9 cellular contexts compared by ENCODE assay signal in the genomic region with DNA sequence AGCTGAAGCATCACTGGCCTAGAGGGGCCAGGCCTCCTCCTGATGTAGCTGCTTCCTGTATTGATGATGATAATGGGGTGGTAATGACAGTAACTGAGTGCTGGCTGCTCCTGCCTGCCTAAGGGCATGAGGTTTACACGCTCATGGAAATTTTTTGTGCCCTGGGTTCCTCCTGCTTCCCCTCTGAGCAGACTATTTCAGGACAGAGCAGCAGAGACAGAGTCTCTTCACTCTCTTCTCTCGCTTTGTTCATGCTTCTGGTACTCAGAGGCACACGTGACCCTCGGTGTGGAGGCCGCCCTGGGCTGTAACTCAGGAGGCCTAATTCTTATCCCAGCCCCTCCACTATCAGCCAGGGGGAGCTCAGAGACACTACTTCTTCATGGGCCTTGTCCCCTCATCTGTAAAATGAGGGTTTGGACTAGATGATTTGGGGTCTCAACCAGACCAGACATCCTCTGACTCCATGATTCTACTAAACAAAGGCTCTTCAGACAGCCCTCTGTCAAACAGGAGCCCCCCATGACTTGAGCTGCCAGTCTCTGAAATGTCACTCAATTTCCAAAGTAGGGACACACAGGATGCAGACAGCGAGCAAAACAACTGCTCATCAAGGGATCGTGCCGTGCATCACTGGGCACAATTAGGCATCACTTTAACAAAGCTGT. TPM values are rescaled to one million over a fixed set of nuclear protein-coding genes. Genes with fewer than 3 reads are reported as not detected.
DNase-seq lines count a peak whose midpoint lies in the region; ATAC-seq and TF ChIP-seq lines count a peak whose summit lies in the region.
"Had no signal": no experiment of that assay in that cellular context is flagged by ENCODE, and none has a peak within 500 bp of the region (broad histone marks: within the 10 kb centered on the region; RNA-seq: fewer than 3 reads in every experiment).

No MANE protein-coding gene starts in this region.

- H3K27ac ChIP-seq in osteoblast (ENCODE audit: low read depth, low read length) = no peak overlapping the region

- H3K27me3 ChIP-seq in osteoblast (ENCODE audit: insufficient read depth, low read length) (no peaks in the 10 kb centered on the region), H7 (ENCODE audit: control insufficient read depth, insufficient read depth, low read length) (no peaks in the 10 kb centered on the region)

- no peaks in the 10 kb centered on the region for H4K20me1 ChIP-seq in osteoblast (ENCODE audit: insufficient read depth, low read length)

- no peaks in the 10 kb centered on the region for H3K79me2 ChIP-seq in osteoblast (ENCODE audit: insufficient read depth, low read length)

- H3K9me3 Mint-ChIP-seq in WTC11 = no peaks in the 10 kb centered on the region
- no peaks in the 10 kb centered on the region for H3K9me3 Mint-ChIP-seq in activated naive CD4-positive, alpha-beta T cell treated with anti-CD3 and anti-CD28 coated beads for 36 hours

- ATAC-seq in GM21825 (IDR thresholded peaks at IDR 0.05; ENCODE audit: unreplicated experiment) (peak; percentile 11), WTC11 (0 out of 2 replicates have a peak, but pooled peaks have one; percentile 25)

- H3K27ac Mint-ChIP-seq in WTC11 = no peak overlapping the region
- H3K27ac Mint-ChIP-seq in activated naive CD4-positive, alpha-beta T cell treated with anti-CD3 and anti-CD28 coated beads for 36 hours = no peak overlapping the region

- POLR2A ChIA-PET in WTC11 (lab: Charles Lee) = no interaction called here

- intact Hi-C loops in activated naive CD4-positive, alpha-beta T cell treated with anti-CD3 and anti-CD28 coated beads for 36 hours (cut with micrococcal nuclease) = loop anchor here (2.0 kb wide), 1 partner anchor 82 kb away; no protein-coding TSS in a partner anchor

- H3K4me1 Mint-ChIP-seq in WTC11 = peaks cover 11% of the 10 kb centered on the region
- H3K4me1 Mint-ChIP-seq in activated naive CD4-positive, alpha-beta T cell treated with anti-CD3 and anti-CD28 coated beads for 36 hours (ENCODE audit: low read depth) = peaks cover 21% of the 10 kb centered on the region

- H3K4me3 ChIP-seq in GM12875 (ENCODE audit: low read depth, low read length) = peak overlapping the region; percentile 27
- no peak overlapping the region for H3K4me3 ChIP-seq in osteoblast (ENCODE audit: insufficient read depth, low read length)
- H3K4me3 ChIP-seq in H7 (ENCODE audit: insufficient read depth, low read depth, low read length) = no peak overlapping the region

- CTCF ChIA-PET in WTC11 (lab: Charles Lee) = interaction anchor here (1.0 to 3.8 kb wide), 9 partner anchors 9 to 248 kb away, joined by 3 to 38 read pairs (median 4); no protein-coding TSS in a partner anchor
- CTCF ChIA-PET in activated naive CD4-positive, alpha-beta T cell treated with anti-CD3 and anti-CD28 coated beads for 36 hours (lab: Charles Lee) = interaction anchor here (0.8 to 3.4 kb wide), 7 partner anchors 9 to 133 kb away, joined by 3 to 21 read pairs (median 4); no protein-coding TSS in a partner anchor

- no peaks in the 10 kb centered on the region for H3K36me3 ChIP-seq in osteoblast (ENCODE audit: insufficient read depth, low read length)
- no peaks in the 10 kb centered on the region for H3K36me3 ChIP-seq in H7 (replicated peaks; ENCODE audit: control insufficient read depth, insufficient read depth, low read length)

- H3K4me1 ChIP-seq in osteoblast (ENCODE audit: insufficient read depth, low read length) = peaks cover 7% of the 10 kb centered on the region

- H2AFZ ChIP-seq in osteoblast (ENCODE audit: low read length) = peak overlapping the region; percentile 37

- TF ChIP-seq CTCF in GM12875 (IDR thresholded peaks at IDR 0.05; ENCODE audit: borderline replicate concordance, insufficient read depth, low read depth, low read length) (no peak), WTC11 (IDR thresholded peaks at IDR 0.05) (no peak), osteoblast (IDR thresholded peaks at IDR 0.05; ENCODE audit: extremely low read depth, low read depth, low read length) (no peak)

- DNase-seq in WTC11 (ENCODE audit: low spot score) (no peak), osteoblast (ENCODE audit: insufficient read length, low spot score, missing footprints) (no peak), H7 (no peak)
- no peak for DNase-seq in activated naive CD4-positive, alpha-beta T cell treated with anti-CD3 and anti-CD28 coated beads for 36 hours
- DNase-seq in activated CD4-positive, alpha-beta T cell treated with anti-CD3 and anti-CD28 coated beads, Interleukin-2, amount 50 U/mL, for 48 hours = no peak
- DNase-seq: activated effector memory CD4-positive, alpha-beta T cell treated with Interleukin-2 at 50 U/mL for 16 hours; NCI-H1930 had no signal

- no peak overlapping the region for H3K4me2 ChIP-seq in osteoblast (ENCODE audit: insufficient read depth, low read length)

- H3K4me3 Mint-ChIP-seq in WTC11 = no peak overlapping the region
- no peak overlapping the region for H3K4me3 Mint-ChIP-seq in activated naive CD4-positive, alpha-beta T cell treated with anti-CD3 and anti-CD28 coated beads for 36 hours

- H3K9me3 ChIP-seq in osteoblast (ENCODE audit: low read depth, low read length) = no peaks in the 10 kb centered on the region

- H3K27me3 Mint-ChIP-seq in WTC11 (ENCODE audit: low read depth) = no peaks in the 10 kb centered on the region
- no peaks in the 10 kb centered on the region for H3K27me3 Mint-ChIP-seq in activated naive CD4-positive, alpha-beta T cell treated with anti-CD3 and anti-CD28 coated beads for 36 hours (ENCODE audit: low read depth)

- no peaks in the 10 kb centered on the region for H3K36me3 Mint-ChIP-seq in WTC11
- no peaks in the 10 kb centered on the region for H3K36me3 Mint-ChIP-seq in activated naive CD4-positive, alpha-beta T cell treated with anti-CD3 and anti-CD28 coated beads for 36 hours (ENCODE audit: low read depth)

TF ChIP-seq in WTC11, 78 proteins besides CTCF, POLR2A, EP300 and RAD21 (continues in another document):
- TF ChIP-seq GRHL2 (CRISPR knock-in tag; IDR thresholded peaks at IDR 0.05; ENCODE audit: insufficient replicate concordance, severe bottlenecking) (no peak), IRF2 (CRISPR knock-in tag; IDR thresholded peaks at IDR 0.05; ENCODE audit: borderline replicate concordance, low read depth) (no peak), FOXP1 (CRISPR knock-in tag; IDR thresholded peaks at IDR 0.05; ENCODE audit: borderline replicate concordance) (no peak)
- TF ChIP-seq, protein P1, sequence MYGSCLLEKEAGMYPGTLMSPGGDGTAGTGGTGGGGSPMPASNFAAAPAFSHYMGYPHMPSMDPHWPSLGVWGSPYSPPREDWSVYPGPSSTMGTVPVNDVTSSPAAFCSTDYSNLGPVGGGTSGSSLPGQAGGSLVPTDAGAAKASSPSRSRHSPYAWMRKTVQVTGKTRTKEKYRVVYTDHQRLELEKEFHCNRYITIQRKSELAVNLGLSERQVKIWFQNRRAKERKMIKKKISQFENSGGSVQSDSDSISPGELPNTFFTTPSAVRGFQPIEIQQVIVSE (CRISPR knock-in tag; IDR thresholded peaks at IDR 0.05; ENCODE audit: borderline replicate concordance) = no peak
- TF ChIP-seq, protein P2, sequence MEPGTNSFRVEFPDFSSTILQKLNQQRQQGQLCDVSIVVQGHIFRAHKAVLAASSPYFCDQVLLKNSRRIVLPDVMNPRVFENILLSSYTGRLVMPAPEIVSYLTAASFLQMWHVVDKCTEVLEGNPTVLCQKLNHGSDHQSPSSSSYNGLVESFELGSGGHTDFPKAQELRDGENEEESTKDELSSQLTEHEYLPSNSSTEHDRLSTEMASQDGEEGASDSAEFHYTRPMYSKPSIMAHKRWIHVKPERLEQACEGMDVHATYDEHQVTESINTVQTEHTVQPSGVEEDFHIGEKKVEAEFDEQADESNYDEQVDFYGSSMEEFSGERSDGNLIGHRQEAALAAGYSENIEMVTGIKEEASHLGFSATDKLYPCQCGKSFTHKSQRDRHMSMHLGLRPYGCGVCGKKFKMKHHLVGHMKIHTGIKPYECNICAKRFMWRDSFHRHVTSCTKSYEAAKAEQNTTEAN (CRISPR knock-in tag; IDR thresholded peaks at IDR 0.05) = no peak
- TF ChIP-seq, protein P3, sequence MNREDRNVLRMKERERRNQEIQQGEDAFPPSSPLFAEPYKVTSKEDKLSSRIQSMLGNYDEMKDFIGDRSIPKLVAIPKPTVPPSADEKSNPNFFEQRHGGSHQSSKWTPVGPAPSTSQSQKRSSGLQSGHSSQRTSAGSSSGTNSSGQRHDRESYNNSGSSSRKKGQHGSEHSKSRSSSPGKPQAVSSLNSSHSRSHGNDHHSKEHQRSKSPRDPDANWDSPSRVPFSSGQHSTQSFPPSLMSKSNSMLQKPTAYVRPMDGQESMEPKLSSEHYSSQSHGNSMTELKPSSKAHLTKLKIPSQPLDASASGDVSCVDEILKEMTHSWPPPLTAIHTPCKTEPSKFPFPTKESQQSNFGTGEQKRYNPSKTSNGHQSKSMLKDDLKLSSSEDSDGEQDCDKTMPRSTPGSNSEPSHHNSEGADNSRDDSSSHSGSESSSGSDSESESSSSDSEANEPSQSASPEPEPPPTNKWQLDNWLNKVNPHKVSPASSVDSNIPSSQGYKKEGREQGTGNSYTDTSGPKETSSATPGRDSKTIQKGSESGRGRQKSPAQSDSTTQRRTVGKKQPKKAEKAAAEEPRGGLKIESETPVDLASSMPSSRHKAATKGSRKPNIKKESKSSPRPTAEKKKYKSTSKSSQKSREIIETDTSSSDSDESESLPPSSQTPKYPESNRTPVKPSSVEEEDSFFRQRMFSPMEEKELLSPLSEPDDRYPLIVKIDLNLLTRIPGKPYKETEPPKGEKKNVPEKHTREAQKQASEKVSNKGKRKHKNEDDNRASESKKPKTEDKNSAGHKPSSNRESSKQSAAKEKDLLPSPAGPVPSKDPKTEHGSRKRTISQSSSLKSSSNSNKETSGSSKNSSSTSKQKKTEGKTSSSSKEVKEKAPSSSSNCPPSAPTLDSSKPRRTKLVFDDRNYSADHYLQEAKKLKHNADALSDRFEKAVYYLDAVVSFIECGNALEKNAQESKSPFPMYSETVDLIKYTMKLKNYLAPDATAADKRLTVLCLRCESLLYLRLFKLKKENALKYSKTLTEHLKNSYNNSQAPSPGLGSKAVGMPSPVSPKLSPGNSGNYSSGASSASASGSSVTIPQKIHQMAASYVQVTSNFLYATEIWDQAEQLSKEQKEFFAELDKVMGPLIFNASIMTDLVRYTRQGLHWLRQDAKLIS (CRISPR knock-in tag; IDR thresholded peaks at IDR 0.05; ENCODE audit: borderline replicate concordance) = no peak

RNA-seq across cellular contexts. Expression of a gene that starts 27.7 kb away (rescaled TPM):
- total RNA-seq in WTC11 (2021) (26.4 to 29.4 TPM (median 28.1 TPM) in 3 replicates), osteoblast (8.3 and 9.1 TPM in 2 replicates)
- total RNA-seq in activated naive CD4-positive, alpha-beta T cell treated with anti-CD3 and anti-CD28 coated beads for 36 hours = 10 to 100 TPM in 1 of 2 experiments, 1 to 10 TPM in 1; 8.6 to 10.7 TPM
- total RNA-seq in H7 (2014; rRNA removed; shearing (Covaris generic)) = 26.6 and 27.8 TPM in 2 replicates

RNA-seq across cellular contexts. Expression of a gene that starts 49.2 kb away (rescaled TPM):
- 111 to 114 TPM (median 112 TPM) in 3 replicates for total RNA-seq in WTC11 (2021)
- 46.0 and 51.0 TPM in 2 replicates for total RNA-seq in osteoblast
- 10 to 100 TPM; 20.0 to 21.0 TPM for total RNA-seq in activated naive CD4-positive, alpha-beta T cell treated with anti-CD3 and anti-CD28 coated beads for 36 hours
- total RNA-seq in H7 (2014; rRNA removed; shearing (Covaris generic)) = 68.6 and 78.0 TPM in 2 replicates
